ENCODE assay signal across 12 cellular contexts in the genomic region with DNA sequence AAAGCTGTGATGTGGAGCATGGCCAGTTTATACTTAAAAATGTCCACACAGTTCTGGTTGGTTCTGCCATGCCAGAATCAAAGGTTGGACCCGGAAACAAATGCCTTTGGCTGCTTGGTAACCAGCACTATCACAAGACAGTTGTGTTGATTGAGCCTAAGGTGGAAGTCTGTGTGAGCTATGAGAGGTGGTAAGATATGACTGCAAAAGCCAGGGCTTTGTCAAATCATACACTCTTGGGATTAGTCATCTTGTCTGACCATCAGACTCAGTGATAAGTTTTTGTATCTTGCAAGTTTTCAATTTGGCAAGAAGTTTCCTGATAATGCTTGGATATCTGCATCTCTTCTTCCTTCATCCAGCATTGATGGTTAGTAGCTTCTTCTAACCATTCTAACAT. TPM values are rescaled to one million over a fixed set of nuclear protein-coding genes. Genes with fewer than 3 reads are reported as not detected.
DNase-seq lines count a peak whose midpoint lies in the region; ATAC-seq lines count a peak whose summit lies in the region.
"Had no signal": no experiment of that assay in that cellular context is flagged by ENCODE, and none has a peak within 500 bp of the region (broad histone marks: within the 10 kb centered on the region; RNA-seq: fewer than 3 reads in every experiment).

No MANE protein-coding gene starts in this region.

- no peak for DNase-seq in activated T-cell treated with anti-CD3 and anti-CD28 coated beads, Interleukin-2, amount 50 U/mL, for 72 hours
- no peak for DNase-seq in activated T-cell treated with anti-CD3 and anti-CD28 coated beads, Interleukin-2, amount 50 U/mL, for 24 hours
- DNase-seq in NCI-H1092 (lab: John Stamatoyannopoulos, UW) (no peak), amygdala (lab: John Stamatoyannopoulos, UW) (no peak), NCI-H1436 treated with DMSO at 0.1 percent for 48 hours (lab: John Stamatoyannopoulos, UW) (no peak)
- DNase-seq: 8988T; activated naive CD8-positive, alpha-beta T cell treated with anti-CD3 and anti-CD28 coated beads for 36 hours; KG1; NCI-H2171 treated with DMSO at 0.1 percent for 48 hours had no signal

- no peaks in the 10 kb centered on the region for H3K9me3 Mint-ChIP-seq in activated T-cell treated with anti-CD3 and anti-CD28 coated beads, Interleukin-2, amount 50 U/mL, for 72 hours
- no peaks in the 10 kb centered on the region for H3K9me3 Mint-ChIP-seq in activated T-cell treated with anti-CD3 and anti-CD28 coated beads, Interleukin-2, amount 50 U/mL, for 24 hours
- H3K9me3 Mint-ChIP-seq: activated naive CD8-positive, alpha-beta T cell treated with anti-CD3 and anti-CD28 coated beads for 36 hours had no signal

- H3K27me3 Mint-ChIP-seq in activated T-cell treated with anti-CD3 and anti-CD28 coated beads, Interleukin-2, amount 50 U/mL, for 72 hours (ENCODE audit: low read depth) = peaks cover 14% of the 10 kb centered on the region
- H3K27me3 Mint-ChIP-seq in activated T-cell treated with anti-CD3 and anti-CD28 coated beads, Interleukin-2, amount 50 U/mL, for 24 hours = no peaks in the 10 kb centered on the region
- H3K27me3 Mint-ChIP-seq: activated naive CD8-positive, alpha-beta T cell treated with anti-CD3 and anti-CD28 coated beads for 36 hours had no signal

- H3K4me3 Mint-ChIP-seq in activated T-cell treated with anti-CD3 and anti-CD28 coated beads, Interleukin-2, amount 50 U/mL, for 72 hours = no peak overlapping the region
- no peak overlapping the region for H3K4me3 Mint-ChIP-seq in activated T-cell treated with anti-CD3 and anti-CD28 coated beads, Interleukin-2, amount 50 U/mL, for 24 hours
- H3K4me3 Mint-ChIP-seq: activated naive CD8-positive, alpha-beta T cell treated with anti-CD3 and anti-CD28 coated beads for 36 hours had no signal

- ATAC-seq in activated T-cell treated with anti-CD3 and anti-CD28 coated beads, Interleukin-2, amount 50 U/mL, for 72 hours (replicated peaks in 1 of 2) = peak; percentile 57 to 81
- ATAC-seq in GM21786 (IDR thresholded peaks at IDR 0.05; ENCODE audit: unreplicated experiment) (peak; percentile 74), HG03175 (IDR thresholded peaks at IDR 0.05; ENCODE audit: unreplicated experiment) (peak; percentile 86)
- ATAC-seq in activated CD4-positive, CD25-positive, alpha-beta regulatory T cell treated with anti-CD3 and anti-CD28 coated beads, Interleukin-2, amount 50 U/mL, for 24 hours = no peak

- H3K27ac Mint-ChIP-seq in activated T-cell treated with anti-CD3 and anti-CD28 coated beads, Interleukin-2, amount 50 U/mL, for 72 hours = no peak overlapping the region
- no peak overlapping the region for H3K27ac Mint-ChIP-seq in activated T-cell treated with anti-CD3 and anti-CD28 coated beads, Interleukin-2, amount 50 U/mL, for 24 hours
- H3K27ac Mint-ChIP-seq: activated naive CD8-positive, alpha-beta T cell treated with anti-CD3 and anti-CD28 coated beads for 36 hours had no signal

- no peaks in the 10 kb centered on the region for H3K36me3 Mint-ChIP-seq in activated T-cell treated with anti-CD3 and anti-CD28 coated beads, Interleukin-2, amount 50 U/mL, for 72 hours (ENCODE audit: insufficient read depth in 2 of 2)
- H3K36me3 Mint-ChIP-seq in activated T-cell treated with anti-CD3 and anti-CD28 coated beads, Interleukin-2, amount 50 U/mL, for 24 hours (ENCODE audit: low read depth) = no peaks in the 10 kb centered on the region
- H3K36me3 Mint-ChIP-seq: activated naive CD8-positive, alpha-beta T cell treated with anti-CD3 and anti-CD28 coated beads for 36 hours had no signal

- H3K4me1 Mint-ChIP-seq in activated T-cell treated with anti-CD3 and anti-CD28 coated beads, Interleukin-2, amount 50 U/mL, for 72 hours (ENCODE audit: low read depth) = no peaks in the 10 kb centered on the region
- no peaks in the 10 kb centered on the region for H3K4me1 Mint-ChIP-seq in activated T-cell treated with anti-CD3 and anti-CD28 coated beads, Interleukin-2, amount 50 U/mL, for 24 hours (ENCODE audit: low read depth)
- H3K4me1 Mint-ChIP-seq: activated naive CD8-positive, alpha-beta T cell treated with anti-CD3 and anti-CD28 coated beads for 36 hours had no signal

RNA-seq across cellular contexts. Expression of gene GPR141, which starts 35.5 kb away (rescaled TPM):
- not detected for total RNA-seq in activated T-cell treated with anti-CD3 and anti-CD28 coated beads, Interleukin-2, amount 50 U/mL, for 72 hours
- total RNA-seq: activated naive CD8-positive, alpha-beta T cell treated with anti-CD3 and anti-CD28 coated beads for 36 hours had no signal

Comparison
In these comparisons a context has a peak if more than half of its experiments do, and no peak if none do; other contexts are left out.
1. ATAC-seq: peak in activated T-cell treated with anti-CD3 and anti-CD28 coated beads, Interleukin-2, amount 50 U/mL, for 72 hours (2 of 2), GM21786 (single experiment) and HG03175 (single experiment); none in activated CD4-positive, CD25-positive, alpha-beta regulatory T cell treated with anti-CD3 and anti-CD28 coated beads, Interleukin-2, amount 50 U/mL, for 24 hours (0 of 2).